ENCODE assay signal across 10 cellular contexts in the genomic region with DNA sequence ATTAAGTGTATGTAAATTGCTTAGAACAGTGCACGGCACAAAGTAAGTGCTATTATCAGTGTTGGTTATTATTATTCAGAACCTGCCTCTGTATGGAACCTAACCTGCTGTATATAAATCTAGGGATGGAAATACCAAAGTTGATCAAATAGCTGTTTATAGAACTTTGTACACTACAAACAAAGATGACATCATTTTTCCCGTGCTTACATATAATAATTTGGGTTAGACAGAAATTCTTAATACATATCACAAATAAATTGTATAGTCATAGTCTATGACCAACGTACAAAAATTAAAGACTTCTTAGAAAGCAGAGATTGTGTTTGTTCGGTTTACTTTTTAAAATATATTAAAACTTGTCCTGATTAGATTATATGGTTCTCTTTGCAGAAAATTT. TPM values are rescaled to one million over a fixed set of nuclear protein-coding genes. Genes with fewer than 3 reads are reported as not detected.
"Had no signal": no experiment of that assay in that cellular context is flagged by ENCODE, and none has a peak within 500 bp of the region (broad histone marks: within the 10 kb centered on the region; RNA-seq: fewer than 3 reads in every experiment).

No MANE protein-coding gene starts in this region.

RNA-seq across cellular contexts. Expression of gene GYPA, which starts 4.3 kb away (rescaled TPM):
- total RNA-seq: OCI-LY7, PC-3, PC-9, Peyer's patch, Right ventricle myocardium inferior, Right ventricle myocardium superior, RPMI7951, SJSA1, SK-MEL-5 had no signal
- polyA plus RNA-seq: SK-N-SH had no signal
